Comparison of ENCODE assay signal across 8 cellular contexts in the genomic region with DNA sequence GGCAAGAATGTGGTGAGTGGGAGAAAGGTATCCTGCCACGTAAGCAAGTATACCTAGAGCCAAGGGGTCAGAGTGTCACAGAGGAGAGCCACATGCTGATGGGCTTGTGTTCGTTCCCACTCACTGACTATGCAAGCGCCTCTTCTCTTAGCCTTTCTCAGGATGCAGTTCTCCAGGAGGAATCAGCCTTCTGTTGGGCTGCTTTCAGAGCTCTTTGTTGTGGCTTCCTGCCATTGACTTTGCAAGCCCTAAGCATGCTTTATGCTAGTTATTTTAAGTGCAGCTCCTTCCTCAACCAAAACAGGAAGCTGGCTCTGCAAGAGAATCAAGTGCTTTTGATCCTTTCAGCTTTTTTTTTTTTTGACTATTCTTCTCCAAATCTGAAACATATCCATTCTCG.
A peak's percentile ranks its signal among the peaks of the same experiment; 100 is the strongest.
DNase-seq lines count a peak whose midpoint lies in the region; ATAC-seq and TF ChIP-seq lines count a peak whose summit lies in the region.

No MANE protein-coding gene starts in this region.

- H3K9me3 ChIP-seq in right cardiac atrium (ENCODE audit: control insufficient read depth, low read length) = no peaks in the 10 kb centered on the region
- no peaks in the 10 kb centered on the region for H3K9me3 ChIP-seq in upper lobe of right lung

- H3K4me1 Mint-ChIP-seq in stimulated activated memory B cell treated with anti-CD40 and anti-IgM and Interleukin-4, amounts not matched to agents 10 μg/mL and 1 μg/mL and 100 μg/mL, for 72 hours = peaks cover 13% of the 10 kb centered on the region

- peaks cover 35% of the 10 kb centered on the region for H3K36me3 Mint-ChIP-seq in stimulated activated memory B cell treated with anti-CD40 and anti-IgM and Interleukin-4, amounts not matched to agents 10 μg/mL and 1 μg/mL and 100 μg/mL, for 72 hours

- H3K27me3 ChIP-seq in right cardiac atrium (ENCODE audit: control insufficient read depth, insufficient read depth) (no peaks in the 10 kb centered on the region), upper lobe of right lung (no peaks in the 10 kb centered on the region)

- no peak for TF ChIP-seq CTCF in upper lobe of right lung (IDR thresholded peaks at IDR 0.05)

- H3K36me3 ChIP-seq in upper lobe of right lung = peaks cover 15% of the 10 kb centered on the region

- peak; percentile 85 for ATAC-seq in right cardiac atrium
- ATAC-seq in upper lobe of right lung = peak; percentile 78
- no peak for ATAC-seq in stimulated activated memory B cell treated with anti-CD40 and anti-IgM and Interleukin-4, amounts not matched to agents 10 μg/mL and 1 μg/mL and 100 μg/mL, for 72 hours
- no peak for ATAC-seq in HG03378 (IDR thresholded peaks at IDR 0.05; ENCODE audit: unreplicated experiment)

- peaks cover 6% of the 10 kb centered on the region for H3K4me1 ChIP-seq in right cardiac atrium (ENCODE audit: control insufficient read depth, insufficient read depth, low read length)
- H3K4me1 ChIP-seq in upper lobe of right lung = peaks cover 21% of the 10 kb centered on the region

- DNase-seq in stimulated activated CD4-positive, alpha-beta T cell treated with anti-CD3 and anti-CD28 coated beads, Interleukin-4, amount 100 ng/mL, for 24 hours = peak; percentile 4
- no peak for DNase-seq in stimulated activated CD4-positive, alpha-beta T cell treated with anti-CD3 and anti-CD28 coated beads, Interleukin-1b, Interleukin-23, amount 100 ng/mL, for 48 hours
- peak; percentile 10 for DNase-seq in activated T-cell treated with anti-CD3 and anti-CD28 coated beads for 4 hours
- DNase-seq in right cardiac atrium = no peak
- no peak for DNase-seq in upper lobe of right lung
- DNase-seq in NCI-H748 treated with DMSO at 0.1 percent for 48 hours (lab: John Stamatoyannopoulos, UW) = no peak

- peak overlapping the region; percentile 77 for H3K27ac ChIP-seq in right cardiac atrium (ENCODE audit: low read length)
- H3K27ac ChIP-seq in upper lobe of right lung = peak overlapping the region; percentile 51

- H3K4me3 Mint-ChIP-seq in stimulated activated memory B cell treated with anti-CD40 and anti-IgM and Interleukin-4, amounts not matched to agents 10 μg/mL and 1 μg/mL and 100 μg/mL, for 72 hours = no peak overlapping the region

- peaks cover 5% of the 10 kb centered on the region for H3K9me3 Mint-ChIP-seq in stimulated activated memory B cell treated with anti-CD40 and anti-IgM and Interleukin-4, amounts not matched to agents 10 μg/mL and 1 μg/mL and 100 μg/mL, for 72 hours

- 36% methylated on average over 4 of the region's 4 CpGs for WGBS in right cardiac atrium

- H3K4me3 ChIP-seq in right cardiac atrium (ENCODE audit: low read length) (no peak overlapping the region), upper lobe of right lung (no peak overlapping the region)

- H3K27ac Mint-ChIP-seq in stimulated activated memory B cell treated with anti-CD40 and anti-IgM and Interleukin-4, amounts not matched to agents 10 μg/mL and 1 μg/mL and 100 μg/mL, for 72 hours = no peak overlapping the region

- no peaks in the 10 kb centered on the region for H3K27me3 Mint-ChIP-seq in stimulated activated memory B cell treated with anti-CD40 and anti-IgM and Interleukin-4, amounts not matched to agents 10 μg/mL and 1 μg/mL and 100 μg/mL, for 72 hours

- intact Hi-C loops in right cardiac atrium (cut with DNase I) (no loop called here), upper lobe of right lung (cut with DNase I) (no loop called here)

Comparison
In these comparisons a context has a peak if more than half of its experiments do, and no peak if none do; other contexts are left out.
1. DNase-seq: peak in stimulated activated CD4-positive, alpha-beta T cell treated with anti-CD3 and anti-CD28 coated beads, Interleukin-4, amount 100 ng/mL, for 24 hours (single experiment) and activated T-cell treated with anti-CD3 and anti-CD28 coated beads for 4 hours (single experiment); none in stimulated activated CD4-positive, alpha-beta T cell treated with anti-CD3 and anti-CD28 coated beads, Interleukin-1b, Interleukin-23, amount 100 ng/mL, for 48 hours (single experiment), right cardiac atrium (0 of 3), upper lobe of right lung (single experiment) and NCI-H748 treated with DMSO at 0.1 percent for 48 hours (single experiment).
2. ATAC-seq: peak in right cardiac atrium (2 of 2) and upper lobe of right lung (single experiment); none in stimulated activated memory B cell treated with anti-CD40 and anti-IgM and Interleukin-4, amounts not matched to agents 10 μg/mL and 1 μg/mL and 100 μg/mL, for 72 hours (single experiment) and HG03378 (single experiment).